7 cellular contexts compared by ENCODE assay signal in the genomic region with DNA sequence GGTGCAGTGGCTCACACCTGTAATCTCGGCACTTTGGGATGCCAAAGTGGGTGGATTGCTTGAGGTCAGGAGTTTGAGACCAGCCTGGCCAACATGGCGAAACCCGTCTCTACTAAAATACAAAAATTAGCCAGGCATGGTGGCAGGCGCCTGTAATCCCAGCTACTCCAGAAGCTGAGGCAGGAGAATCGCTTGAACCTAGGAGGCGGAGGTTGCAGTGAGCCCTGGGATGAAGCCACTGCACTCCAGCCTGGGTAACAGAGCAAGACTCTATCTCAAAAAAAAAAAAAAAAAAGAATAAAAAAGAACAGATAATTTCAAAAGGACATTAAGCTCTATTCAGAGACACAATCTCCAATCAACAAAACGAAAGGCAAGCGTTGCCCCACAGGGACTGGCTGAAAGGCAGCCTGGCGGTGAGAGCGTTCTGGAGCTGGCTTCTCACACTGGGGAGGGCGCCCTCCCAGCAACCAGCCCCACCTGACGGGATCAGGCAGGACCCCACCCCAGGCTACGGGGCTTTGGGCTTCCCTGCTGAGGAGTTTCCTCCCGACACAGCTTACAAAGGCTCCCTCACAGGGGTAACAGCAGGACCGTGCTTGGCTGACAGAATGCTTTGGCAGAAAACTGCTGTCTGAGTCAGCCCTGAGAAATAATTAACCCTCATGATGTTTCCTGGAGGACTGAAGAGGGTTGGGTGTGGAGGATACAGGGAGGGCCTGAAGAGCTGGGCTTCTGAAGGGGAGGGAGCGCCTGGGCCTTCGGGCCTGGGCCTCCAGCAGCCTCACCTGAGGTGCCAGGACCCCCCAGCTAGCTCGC. TPM values are rescaled to one million over a fixed set of nuclear protein-coding genes. Genes with fewer than 3 reads are reported as not detected.
DNase-seq lines count a peak whose midpoint lies in the region; ATAC-seq and TF ChIP-seq lines count a peak whose summit lies in the region.

No MANE protein-coding gene starts in this region.

- DNase-seq in HFF-Myc (ENCODE audit: extremely low read depth, low read depth) = no peak
- peak; percentile 70 for DNase-seq in RKO (ENCODE audit: low spot score)
- peak; percentile 94 for DNase-seq in fibroblast of the aortic adventitia (ENCODE audit: low read depth)
- peak; percentile 81 for DNase-seq in neural progenitor cell (ENCODE audit: low spot score)
- no peak for DNase-seq in GOT3 (lab: John Stamatoyannopoulos, UW)
- DNase-seq in naive thymus-derived CD4-positive, alpha-beta T cell = no peak

- no peak overlapping the region for H2AFZ ChIP-seq in neural progenitor cell (replicated peaks)

- H4K20me1 ChIP-seq in neural progenitor cell (ENCODE audit: low read depth) = peaks cover 3% of the 10 kb centered on the region

- H3K36me3 Mint-ChIP-seq in neural progenitor cell = no peaks in the 10 kb centered on the region
- no peaks in the 10 kb centered on the region for H3K36me3 Mint-ChIP-seq in naive thymus-derived CD4-positive, alpha-beta T cell

- no peak for ATAC-seq in HG03342 (IDR thresholded peaks at IDR 0.05; ENCODE audit: unreplicated experiment)
- ATAC-seq in naive thymus-derived CD4-positive, alpha-beta T cell = no peak

- intact Hi-C loops in naive thymus-derived CD4-positive, alpha-beta T cell (cut with micrococcal nuclease) = no loop called here

- CTCF ChIA-PET in naive thymus-derived CD4-positive, alpha-beta T cell (lab: Charles Lee) = no interaction called here

- H3F3A ChIP-seq in neural progenitor cell (ENCODE audit: low read depth) = peaks cover 18% of the 10 kb centered on the region

- no peaks in the 10 kb centered on the region for H3K9me3 ChIP-seq in neural progenitor cell (ENCODE audit: low read depth)
- no peaks in the 10 kb centered on the region for H3K9me3 ChIP-seq in naive thymus-derived CD4-positive, alpha-beta T cell (ENCODE audit: control insufficient read depth in 2 of 3, low read length in 3 of 3)

- peaks cover 18% of the 10 kb centered on the region for H3K4me1 Mint-ChIP-seq in neural progenitor cell
- no peaks in the 10 kb centered on the region for H3K4me1 Mint-ChIP-seq in naive thymus-derived CD4-positive, alpha-beta T cell

- no peak for TF ChIP-seq CTCF in HFF-Myc (IDR thresholded peaks at IDR 0.05; ENCODE audit: low read depth, low read length, missing control alignments)
- peak; percentile 35 for TF ChIP-seq CTCF in fibroblast of the aortic adventitia (IDR thresholded peaks at IDR 0.05; ENCODE audit: insufficient read depth, low read length)
- peak; percentile 16 for TF ChIP-seq CTCF in neural progenitor cell (IDR thresholded peaks at IDR 0.05)

- H3K4me1 ChIP-seq in neural progenitor cell = peaks cover 28% of the 10 kb centered on the region
- H3K4me1 ChIP-seq in naive thymus-derived CD4-positive, alpha-beta T cell (ENCODE audit: control insufficient read depth in 2 of 2, insufficient read depth in 2 of 2, low read length in 2 of 2) = no peaks in the 10 kb centered on the region

- H3K4me2 ChIP-seq in neural progenitor cell = peak overlapping the region; percentile 75

- H3K9me3 Mint-ChIP-seq in neural progenitor cell = no peaks in the 10 kb centered on the region
- no peaks in the 10 kb centered on the region for H3K9me3 Mint-ChIP-seq in naive thymus-derived CD4-positive, alpha-beta T cell

- H3K27me3 Mint-ChIP-seq in neural progenitor cell (ENCODE audit: insufficient read depth, low read depth) = peaks cover 15% of the 10 kb centered on the region
- no peaks in the 10 kb centered on the region for H3K27me3 Mint-ChIP-seq in naive thymus-derived CD4-positive, alpha-beta T cell

- no peaks in the 10 kb centered on the region for H3K36me3 ChIP-seq in neural progenitor cell
- H3K36me3 ChIP-seq in naive thymus-derived CD4-positive, alpha-beta T cell (ENCODE audit: control insufficient read depth in 2 of 3, insufficient read depth in 3 of 3, low read length in 3 of 3) = no peaks in the 10 kb centered on the region

- H3K27ac Mint-ChIP-seq in neural progenitor cell = no peak overlapping the region
- H3K27ac Mint-ChIP-seq in naive thymus-derived CD4-positive, alpha-beta T cell = no peak overlapping the region

- POLR2A ChIA-PET in naive thymus-derived CD4-positive, alpha-beta T cell (lab: Charles Lee) = interaction anchor here (1.3 kb wide), 1 partner anchor 32 kb away, joined by 3 read pairs; no protein-coding TSS in a partner anchor

- H3K4me3 ChIP-seq in HFF-Myc (replicated peaks; ENCODE audit: low read depth, low read length) (peak overlapping the region; percentile 38), fibroblast of the aortic adventitia (ENCODE audit: low read depth, low read length) (peak overlapping the region; percentile 68), neural progenitor cell (peak overlapping the region; percentile 28)
- H3K4me3 ChIP-seq in naive thymus-derived CD4-positive, alpha-beta T cell (ENCODE audit: low read length) = no peak overlapping the region

- no peak overlapping the region for H3K9ac ChIP-seq in neural progenitor cell

- no peak overlapping the region for H3K4me3 Mint-ChIP-seq in neural progenitor cell
- no peak overlapping the region for H3K4me3 Mint-ChIP-seq in naive thymus-derived CD4-positive, alpha-beta T cell

- no peaks in the 10 kb centered on the region for H3K79me2 ChIP-seq in neural progenitor cell (ENCODE audit: low read depth)

- peak overlapping the region; percentile 3 for H3K27ac ChIP-seq in neural progenitor cell
- no peak overlapping the region for H3K27ac ChIP-seq in naive thymus-derived CD4-positive, alpha-beta T cell (ENCODE audit: low read depth, low read length)

- H3K27me3 ChIP-seq in neural progenitor cell = peaks cover 66% of the 10 kb centered on the region
- H3K27me3 ChIP-seq in naive thymus-derived CD4-positive, alpha-beta T cell (ENCODE audit: control insufficient read depth in 2 of 2, insufficient read depth in 2 of 2, low read length in 2 of 2) = no peaks in the 10 kb centered on the region

RNA-seq across cellular contexts. Expression of gene SRP9, which starts 31.1 kb away (rescaled TPM):
- total RNA-seq in fibroblast of the aortic adventitia (ENCODE audit: low replicate concordance) (117 and 330 TPM in 2 replicates), neural progenitor cell (ENCODE audit: low replicate concordance) (751 and 1,104 TPM in 2 replicates)
- total RNA-seq in naive thymus-derived CD4-positive, alpha-beta T cell = 100 to 1,000 TPM in 3 of 5 experiments, 10 to 100 TPM in 2; 76.1 to 193 (median 145) TPM
- 100 to 1,000 TPM; 179 to 349 TPM for polyA plus RNA-seq in naive thymus-derived CD4-positive, alpha-beta T cell

Comparison
In these comparisons a context has a peak if more than half of its experiments do, and no peak if none do; other contexts are left out.
1. DNase-seq: peak in RKO (single experiment), fibroblast of the aortic adventitia (single experiment) and neural progenitor cell (single experiment); none in HFF-Myc (single experiment), GOT3 (single experiment) and naive thymus-derived CD4-positive, alpha-beta T cell (0 of 9).